In the genomic region with DNA sequence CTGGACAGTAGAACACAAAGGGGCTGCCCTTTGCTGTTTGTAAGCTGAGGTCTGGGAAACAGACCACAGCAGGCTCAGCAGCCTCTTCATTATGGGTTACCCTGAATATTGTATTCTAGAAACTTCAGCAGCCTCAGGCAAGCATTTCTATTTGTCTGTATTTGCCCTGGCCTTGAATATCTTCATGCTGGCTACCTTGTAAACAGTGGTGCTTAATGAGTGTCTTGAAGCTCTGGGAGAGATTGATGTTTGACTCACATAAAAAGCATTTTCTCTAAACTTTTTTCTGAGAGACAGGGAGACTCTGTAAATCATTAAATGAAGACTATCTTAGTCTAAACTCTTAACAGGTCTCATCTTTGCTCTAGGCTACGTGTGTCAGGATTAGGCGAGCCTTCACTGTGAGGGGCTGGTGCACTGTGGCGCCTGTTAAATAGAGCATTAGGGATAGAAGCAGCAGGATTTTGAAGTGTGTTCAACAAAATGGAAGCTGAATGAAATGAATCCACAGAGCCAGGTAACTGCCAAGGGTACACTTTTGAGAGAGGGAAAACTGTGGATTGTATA, we compare ENCODE assay signal across 20 cellular contexts.
"Had no signal": no experiment of that assay in that cellular context is flagged by ENCODE, and none has a peak within 500 bp of the region (broad histone marks: within the 10 kb centered on the region; RNA-seq: fewer than 3 reads in every experiment).

No MANE protein-coding gene starts in this region.

- H3K27ac Mint-ChIP-seq: activated CD4-positive, alpha-beta memory T cell treated with anti-CD3 and anti-CD28 coated beads for 36 hours; activated CD4-positive, alpha-beta T cell treated with anti-CD3 and anti-CD28 coated beads, Interleukin-2, amount 10 ng/mL, durations not matched to agents 7 days and 5 days; activated naive CD4-positive, alpha-beta T cell treated with anti-CD3 and anti-CD28 coated beads, Interleukin-2, amount 10 ng/mL, durations not matched to agents 7 days and 5 days; activated naive CD8-positive, alpha-beta T cell treated with anti-CD3 and anti-CD28 coated beads for 36 hours; T-helper 17 cell had no signal

- H3K9me3 Mint-ChIP-seq: activated CD4-positive, alpha-beta memory T cell treated with anti-CD3 and anti-CD28 coated beads for 36 hours; activated CD4-positive, alpha-beta T cell treated with anti-CD3 and anti-CD28 coated beads, Interleukin-2, amount 10 ng/mL, durations not matched to agents 7 days and 5 days; activated naive CD4-positive, alpha-beta T cell treated with anti-CD3 and anti-CD28 coated beads, Interleukin-2, amount 10 ng/mL, durations not matched to agents 7 days and 5 days; activated naive CD8-positive, alpha-beta T cell treated with anti-CD3 and anti-CD28 coated beads for 36 hours; activated T-cell treated with anti-CD3 and anti-CD28 coated beads, Interleukin-2, amount 50 U/mL, for 4 hours had no signal

- H3K4me3 Mint-ChIP-seq: activated CD4-positive, alpha-beta memory T cell treated with anti-CD3 and anti-CD28 coated beads for 36 hours; activated CD4-positive, alpha-beta T cell treated with anti-CD3 and anti-CD28 coated beads, Interleukin-2, amount 10 ng/mL, durations not matched to agents 7 days and 5 days; activated naive CD4-positive, alpha-beta T cell treated with anti-CD3 and anti-CD28 coated beads, Interleukin-2, amount 10 ng/mL, durations not matched to agents 7 days and 5 days; activated naive CD8-positive, alpha-beta T cell treated with anti-CD3 and anti-CD28 coated beads for 36 hours; activated T-cell treated with anti-CD3 and anti-CD28 coated beads, Interleukin-2, amount 50 U/mL, for 4 hours; T-helper 17 cell had no signal

- ATAC-seq: activated T-cell treated with anti-CD3 and anti-CD28 coated beads, Interleukin-2, amount 50 U/mL, for 4 hours; T-helper 17 cell had no signal

- H3K36me3 Mint-ChIP-seq: activated CD4-positive, alpha-beta memory T cell treated with anti-CD3 and anti-CD28 coated beads for 36 hours; activated naive CD4-positive, alpha-beta T cell treated with anti-CD3 and anti-CD28 coated beads, Interleukin-2, amount 10 ng/mL, durations not matched to agents 7 days and 5 days; activated naive CD8-positive, alpha-beta T cell treated with anti-CD3 and anti-CD28 coated beads for 36 hours had no signal

- H3K27me3 Mint-ChIP-seq: activated CD4-positive, alpha-beta T cell treated with anti-CD3 and anti-CD28 coated beads, Interleukin-2, amount 10 ng/mL, durations not matched to agents 7 days and 5 days had no signal

- H3K27ac ChIP-seq: PC-9 had no signal

- H3K4me3 ChIP-seq: PC-9 had no signal

- H3K4me1 Mint-ChIP-seq: activated CD4-positive, alpha-beta T cell treated with anti-CD3 and anti-CD28 coated beads, Interleukin-2, amount 10 ng/mL, durations not matched to agents 7 days and 5 days; activated naive CD4-positive, alpha-beta T cell treated with anti-CD3 and anti-CD28 coated beads, Interleukin-2, amount 10 ng/mL, durations not matched to agents 7 days and 5 days; activated naive CD8-positive, alpha-beta T cell treated with anti-CD3 and anti-CD28 coated beads for 36 hours; T-helper 17 cell had no signal

- H3K4me2 ChIP-seq: PC-9 had no signal

- DNase-seq: activated CD4-positive, alpha-beta memory T cell treated with anti-CD3 and anti-CD28 coated beads for 36 hours; activated CD4-positive, alpha-beta T cell treated with anti-CD3 and anti-CD28 coated beads, Interleukin-2, amount 10 ng/mL, durations not matched to agents 7 days and 5 days; activated CD4-positive, CD25-positive, alpha-beta regulatory T cell; activated CD8-positive, alpha-beta memory T cell treated with anti-CD3 and anti-CD28 coated beads for 24 hours; activated gamma-delta T cell; activated naive CD4-positive, alpha-beta T cell treated with anti-CD3 and anti-CD28 coated beads, Interleukin-2, amount 10 ng/mL, durations not matched to agents 7 days and 5 days; activated naive CD8-positive, alpha-beta T cell treated with anti-CD3 and anti-CD28 coated beads for 36 hours; activated T-cell treated with anti-CD3 and anti-CD28 coated beads, Interleukin-2, amount 50 U/mL, for 4 hours; cerebellar nuclear complex; Karpas-422; MM.1S; NCI-H1105 treated with DMSO at 0.1 percent for 48 hours; NCI-H1436 treated with DMSO at 0.1 percent for 48 hours; NCI-H187; NCI-H2081; NCI-H510A treated with DMSO at 0.1 percent for 48 hours; PC-9; SHP77 treated with DMSO at 0.1 percent for 48 hours; T-helper 17 cell; T-helper 9 cell had no signal

- H2AFZ ChIP-seq: PC-9 had no signal
